17 cellular contexts compared by ENCODE assay signal in genomic region chr2:182784058-182784706, GRCh38.
DNase-seq lines count a peak whose midpoint lies in the region; ATAC-seq, FAIRE-seq and TF ChIP-seq lines count a peak whose summit lies in the region.
"Had no signal": no experiment of that assay in that cellular context is flagged by ENCODE, and none has a peak within 500 bp of the region (broad histone marks: within the 10 kb centered on the region; RNA-seq: fewer than 3 reads in every experiment).

No MANE protein-coding gene starts in this region.

- H3K36me3 ChIP-seq in SK-N-SH (replicated peaks in 1 of 2; ENCODE audit: control insufficient read depth in 1 of 2, insufficient read depth in 2 of 2, low read length in 1 of 2) (peaks cover 4 to 23% of the 10 kb centered on the region in 2 experiments), HepG2 (replicated peaks in 1 of 2; ENCODE audit: control insufficient read depth in 1 of 2, insufficient read depth in 2 of 2, low read length in 2 of 2) (peaks cover 2 to 3% of the 10 kb centered on the region in 2 experiments; a peak in 3 of 5 replicates)
- H3K36me3 ChIP-seq: HAP-1 had no signal

- no peak overlapping the region for H3K4me3 ChIP-seq in SK-N-SH (ENCODE audit: low read depth in 2 of 2, low read length in 1 of 2)
- no peak overlapping the region for H3K4me3 ChIP-seq in LNCaP clone FGC (ENCODE audit: low read depth, low read length)
- H3K4me3 ChIP-seq in HepG2 (replicated peaks in 1 of 3; ENCODE audit: insufficient read depth in 1 of 3, low read depth in 2 of 3, low read length in 3 of 3), result no peak overlapping the region
- H3K4me3 ChIP-seq: BLaER1 treated with 17β-estradiol and CSF1 and Interleukin-3, amounts not matched to agents 10 nM and 100 nM; GM23248; HAP-1 had no signal

- no peak overlapping the region for H3K9ac ChIP-seq in SK-N-SH
- no peak overlapping the region for H3K9ac ChIP-seq in HepG2 (ENCODE audit: insufficient read depth, low read depth, low read length)
- H3K9ac ChIP-seq: BLaER1 treated with 17β-estradiol and CSF1 and Interleukin-3, amounts not matched to agents 10 nM and 100 nM; GM23248 had no signal

- peaks cover 0 to 4% of the 10 kb centered on the region in 2 experiments; a peak in 1 of 4 replicates for H3K4me1 ChIP-seq in SK-N-SH (ENCODE audit: control insufficient read depth in 1 of 2, insufficient read depth in 2 of 2, low read depth in 1 of 2, low read length in 1 of 2)
- no peaks in the 10 kb centered on the region for H3K4me1 ChIP-seq in HepG2 (ENCODE audit: insufficient read depth, low read length)
- H3K4me1 ChIP-seq: BLaER1 treated with 17β-estradiol and CSF1 and Interleukin-3, amounts not matched to agents 10 nM and 100 nM; HAP-1 had no signal

- in situ Hi-C loops in HepG2 (cut with HindIII; ENCODE audit: extremely low pct_ligation_motif_present, low pct_unique_long_range_greater_than_20kb), result no loop called here

- POLR2A ChIA-PET in SK-N-SH (lab: Yijun Ruan, JAX), result no interaction called here
- POLR2A ChIA-PET in HepG2 (lab: Yijun Ruan, JAX), result no interaction called here

- DNase-seq in SK-N-SH (no peak), LNCaP clone FGC (ENCODE audit: low read depth) (peak; percentile 21), HepG2 (ENCODE audit: low spot score) (no peak), Ammon's horn (ENCODE audit: low spot score) (no peak), erythroblast (lab: John Stamatoyannopoulos, UW) (no peak), NOMO-1 treated with DMSO at 0.1 percent for 48 hours (lab: John Stamatoyannopoulos, UW; ENCODE audit: unreplicated experiment) (no peak)
- no peak for DNase-seq in activated CD4-positive, alpha-beta T cell treated with anti-CD3 and anti-CD28 coated beads, Interleukin-2, amount 50 U/mL, for 1 hour
- DNase-seq: Calu3; CD8-positive, alpha-beta T cell; GF-D8; KG1 had no signal

- no TSS peak for BruUV-seq in HepG2 (replicated peaks; lab: Mats Ljungman, UMichigan)

- TF ChIP-seq POLR2A in HepG2 (IDR thresholded peaks at IDR 0.05; ENCODE audit: insufficient read depth in 1 of 2, low read depth in 2 of 2, low read length in 2 of 2) (no peak), erythroblast (IDR thresholded peaks at IDR 0.05; ENCODE audit: low read length) (no peak)

- H3K9me2 ChIP-seq in SK-N-SH, result no peaks in the 10 kb centered on the region

- no peaks in the 10 kb centered on the region for H3F3A ChIP-seq in SK-N-SH (replicated peaks; ENCODE audit: insufficient read depth)

- ATAC-seq in SK-N-SH treated with all-trans-retinoic acid at 6 μM for 48 hours, result peak; percentile 40; the same call in 2 of the 3 replicates
- peak; percentile 51 for ATAC-seq in HepG2
- ATAC-seq: CD8-positive, alpha-beta T cell had no signal

- intact Hi-C loops in HepG2 (cut with micrococcal nuclease; ENCODE audit: unreplicated experiment), result loop anchor here (1.0 kb wide), 2 partner anchors 86 to 196 kb away; no protein-coding TSS in a partner anchor

- TF ChIP-seq EP300 in SK-N-SH (IDR thresholded peaks at IDR 0.05; ENCODE audit: borderline replicate concordance in 1 of 2, low read depth in 1 of 2, low read length in 1 of 2) (no peak), HepG2 (IDR thresholded peaks at IDR 0.05; ENCODE audit: low read depth in 2 of 2, low read length in 2 of 2) (no peak), HepG2 (CRISPR knock-in tag; IDR thresholded peaks at IDR 0.05; ENCODE audit: borderline replicate concordance) (no peak)

- TF ChIP-seq CTCF in SK-N-SH (IDR thresholded peaks at IDR 0.05) (no peak), LNCaP clone FGC (IDR thresholded peaks at IDR 0.05; ENCODE audit: control insufficient read depth, extremely low read depth, insufficient read depth) (no peak), HepG2 (CRISPR knock-in tag; IDR thresholded peaks at IDR 0.05) (no peak)

- H3K27ac ChIP-seq in SK-N-SH (ENCODE audit: low read depth in 2 of 2, low read length in 1 of 2) (no peak overlapping the region), HepG2 (ENCODE audit: extremely low read length, insufficient read depth, low read length) (no peak overlapping the region)
- H3K27ac ChIP-seq: 22Rv1; BLaER1 treated with 17β-estradiol and CSF1 and Interleukin-3, amounts not matched to agents 10 nM and 100 nM; GM23248 had no signal

- H3K79me2 ChIP-seq in SK-N-SH (ENCODE audit: insufficient read depth), result no peaks in the 10 kb centered on the region
- H3K79me2 ChIP-seq in HepG2 (ENCODE audit: insufficient read depth, low read length), result no peaks in the 10 kb centered on the region

- TF ChIP-seq RAD21 in SK-N-SH (IDR thresholded peaks at IDR 0.05; ENCODE audit: low read length), result no peak
- no peak for TF ChIP-seq RAD21 in HepG2 (CRISPR knock-in tag; IDR thresholded peaks at IDR 0.05)

- CTCF ChIA-PET in SK-N-SH (lab: Yijun Ruan, JAX) (interaction anchor here (0.6 to 10.6 kb wide), 45 partner anchors 8 to 297 kb away, joined by 3 to 153 read pairs (median 5); partner anchors contain the start of gene FRZB), HepG2 (lab: Yijun Ruan, JAX; ENCODE audit: low intra/inter-chr PET ratio, low total read pairs) (interaction anchor here (2.9 kb wide), 1 partner anchor 195 kb away, joined by 24 read pairs; no protein-coding TSS in a partner anchor)

- H3K27me3 ChIP-seq in SK-N-SH (ENCODE audit: insufficient read depth), result no peaks in the 10 kb centered on the region
- H3K27me3 ChIP-seq in HepG2 (ENCODE audit: control insufficient read depth in 1 of 2, insufficient read depth in 2 of 2, low read length in 2 of 2), result no peaks in the 10 kb centered on the region
- H3K27me3 ChIP-seq: BLaER1 treated with 17β-estradiol and CSF1 and Interleukin-3, amounts not matched to agents 10 nM and 100 nM had no signal

- H3K4me2 ChIP-seq in SK-N-SH (no peak overlapping the region), HepG2 (ENCODE audit: low read depth, low read length) (no peak overlapping the region)
- H3K4me2 ChIP-seq: BLaER1 treated with 17β-estradiol and CSF1 and Interleukin-3, amounts not matched to agents 10 nM and 100 nM had no signal

- H4K20me1 ChIP-seq in SK-N-SH (ENCODE audit: insufficient read depth) (no peaks in the 10 kb centered on the region), HepG2 (ENCODE audit: insufficient read depth, low read length) (no peaks in the 10 kb centered on the region)

- no peak for FAIRE-seq in HepG2 (lab: Jason Lieb, UNC)
- FAIRE-seq: HTR-8/SVneo had no signal

- H3K9me3 ChIP-seq in SK-N-SH (no peaks in the 10 kb centered on the region), HepG2 (ENCODE audit: low read length) (no peaks in the 10 kb centered on the region)
- H3K9me3 ChIP-seq: HAP-1 had no signal

- 91% methylated on average over 4 of the region's 4 CpGs for WGBS in SK-N-SH (ENCODE audit: low lambda C conversion rate)
- 94% methylated on average over 4 of the region's 4 CpGs for WGBS in HepG2 (ENCODE audit: low lambda C conversion rate)

- no peak overlapping the region for H2AFZ ChIP-seq in SK-N-SH (ENCODE audit: low read depth)
- H2AFZ ChIP-seq in HepG2 (ENCODE audit: low read length), result no peak overlapping the region
- H2AFZ ChIP-seq: GM23248 had no signal

TF ChIP-seq in SK-N-SH treated with all-trans-retinoic acid at 6 μM for 48 hours, 23 proteins besides CTCF, POLR2A, EP300 and RAD21 (continues in another document):
- TF ChIP-seq ZNF70 (CRISPR knock-in tag; IDR thresholded peaks at IDR 0.05), result no peak

TF ChIP-seq in SK-N-SH, 30 proteins besides CTCF, POLR2A, EP300 and RAD21 (continues in another document):
- no peak for TF ChIP-seq POLR2AphosphoS5 (IDR thresholded peaks at IDR 0.05; ENCODE audit: low read depth, low read length)
- no peak for TF ChIP-seq JUND (IDR thresholded peaks at IDR 0.05)
- TF ChIP-seq MEF2A (IDR thresholded peaks at IDR 0.05; ENCODE audit: borderline replicate concordance, low read depth), result no peak
- no peak for TF ChIP-seq NRF1 (IDR thresholded peaks at IDR 0.05; ENCODE audit: low read depth, low read length)
- no peak for TF ChIP-seq FOSL2 (IDR thresholded peaks at IDR 0.05; ENCODE audit: borderline replicate concordance, low read depth)
- TF ChIP-seq NFIC (IDR thresholded peaks at IDR 0.05; ENCODE audit: borderline replicate concordance), result no peak
- no peak for TF ChIP-seq FOXJ3 (CRISPR knock-in tag; IDR thresholded peaks at IDR 0.05)
- no peak for TF ChIP-seq ELF1 (IDR thresholded peaks at IDR 0.05)
- TF ChIP-seq IRF3 (IDR thresholded peaks at IDR 0.05; ENCODE audit: low read depth, low read length), result no peak
- TF ChIP-seq RCOR1 (IDR thresholded peaks at IDR 0.05; ENCODE audit: low read length), result no peak

TF ChIP-seq in HepG2, 621 proteins besides CTCF, POLR2A, EP300 and RAD21:
- TF ChIP-seq MAFK (conservative IDR thresholded peaks at IDR 0.05 in 1 of 2, IDR thresholded peaks at IDR 0.05 in 1 of 2; ENCODE audit: low read length in 2 of 2) (peak; percentile 58 to 61), IRF2 (CRISPR knock-in tag; IDR thresholded peaks at IDR 0.05) (no peak), MAFF (IDR thresholded peaks at IDR 0.05; ENCODE audit: low read depth, low read length) (peak; percentile 51; the same call in 1 of the 2 replicates)
